Comparison of ENCODE assay signal across 2 cellular contexts in the genomic region with DNA sequence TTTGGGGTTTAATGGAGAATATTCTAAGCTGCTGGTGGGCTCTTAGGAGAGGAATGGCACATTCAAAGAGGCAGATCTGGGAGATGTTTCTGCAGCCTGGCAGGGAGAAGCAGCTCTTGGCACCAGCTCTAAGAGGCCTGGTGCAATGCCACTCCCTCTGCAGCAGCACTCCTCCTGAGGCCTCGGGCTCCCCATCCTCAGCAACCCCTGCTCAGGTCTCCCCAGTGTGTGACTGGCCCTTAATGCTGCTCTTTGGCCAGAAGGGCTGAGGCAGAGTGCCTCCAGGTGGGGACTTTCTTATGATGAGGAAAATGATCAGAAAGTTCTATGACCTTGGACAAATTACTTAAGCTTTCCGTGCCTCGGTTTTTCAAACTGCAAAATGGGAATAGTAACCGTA.
TF ChIP-seq lines count a peak whose summit lies in the region.

No MANE protein-coding gene starts in this region.

TF ChIP-seq in K562, 482 proteins besides CTCF, POLR2A, EP300 and RAD21:
- TF ChIP-seq RBM25 (IDR thresholded peaks at IDR 0.05; ENCODE audit: low read depth, low read length, severe bottlenecking) (peak; percentile 23), TGIF2 (CRISPR knock-in tag; IDR thresholded peaks at IDR 0.05) (no peak), ESRRA (IDR thresholded peaks at IDR 0.05; ENCODE audit: borderline replicate concordance, low read depth) (peak; percentile 31; the same call in 1 of the 2 replicates), KDM1A (IDR thresholded peaks at IDR 0.05) (0 out of 4 replicates have a peak, but pooled peaks of 1 of the 2 experiments have one; percentile 21), BCOR (IDR thresholded peaks at IDR 0.05) (0 out of 2 replicates have a peak, but pooled peaks have one; percentile 27), SMAD1 (IDR thresholded peaks at IDR 0.05; ENCODE audit: low read depth, low read length, partially characterized antibody) (no peak), HOXB6 (CRISPR knock-in tag; IDR thresholded peaks at IDR 0.05; ENCODE audit: borderline replicate concordance) (no peak), ZNF717 (CRISPR knock-in tag; IDR thresholded peaks at IDR 0.05) (no peak)

TF ChIP-seq in SK-N-SH, 30 proteins besides CTCF, POLR2A, EP300 and RAD21:
- TF ChIP-seq, protein P1, sequence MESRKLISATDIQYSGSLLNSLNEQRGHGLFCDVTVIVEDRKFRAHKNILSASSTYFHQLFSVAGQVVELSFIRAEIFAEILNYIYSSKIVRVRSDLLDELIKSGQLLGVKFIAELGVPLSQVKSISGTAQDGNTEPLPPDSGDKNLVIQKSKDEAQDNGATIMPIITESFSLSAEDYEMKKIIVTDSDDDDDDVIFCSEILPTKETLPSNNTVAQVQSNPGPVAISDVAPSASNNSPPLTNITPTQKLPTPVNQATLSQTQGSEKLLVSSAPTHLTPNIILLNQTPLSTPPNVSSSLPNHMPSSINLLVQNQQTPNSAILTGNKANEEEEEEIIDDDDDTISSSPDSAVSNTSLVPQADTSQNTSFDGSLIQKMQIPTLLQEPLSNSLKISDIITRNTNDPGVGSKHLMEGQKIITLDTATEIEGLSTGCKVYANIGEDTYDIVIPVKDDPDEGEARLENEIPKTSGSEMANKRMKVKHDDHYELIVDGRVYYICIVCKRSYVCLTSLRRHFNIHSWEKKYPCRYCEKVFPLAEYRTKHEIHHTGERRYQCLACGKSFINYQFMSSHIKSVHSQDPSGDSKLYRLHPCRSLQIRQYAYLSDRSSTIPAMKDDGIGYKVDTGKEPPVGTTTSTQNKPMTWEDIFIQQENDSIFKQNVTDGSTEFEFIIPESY (IDR thresholded peaks at IDR 0.05; ENCODE audit: borderline replicate concordance, low read depth) = no peak
- no peak for TF ChIP-seq SIN3A (IDR thresholded peaks at IDR 0.05; ENCODE audit: borderline replicate concordance, low read depth, low read length)
- TF ChIP-seq, protein P2, sequence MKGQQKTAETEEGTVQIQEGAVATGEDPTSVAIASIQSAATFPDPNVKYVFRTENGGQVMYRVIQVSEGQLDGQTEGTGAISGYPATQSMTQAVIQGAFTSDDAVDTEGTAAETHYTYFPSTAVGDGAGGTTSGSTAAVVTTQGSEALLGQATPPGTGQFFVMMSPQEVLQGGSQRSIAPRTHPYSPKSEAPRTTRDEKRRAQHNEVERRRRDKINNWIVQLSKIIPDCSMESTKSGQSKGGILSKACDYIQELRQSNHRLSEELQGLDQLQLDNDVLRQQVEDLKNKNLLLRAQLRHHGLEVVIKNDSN (IDR thresholded peaks at IDR 0.05; ENCODE audit: borderline replicate concordance, low read depth) = no peak
- TF ChIP-seq, protein P3, sequence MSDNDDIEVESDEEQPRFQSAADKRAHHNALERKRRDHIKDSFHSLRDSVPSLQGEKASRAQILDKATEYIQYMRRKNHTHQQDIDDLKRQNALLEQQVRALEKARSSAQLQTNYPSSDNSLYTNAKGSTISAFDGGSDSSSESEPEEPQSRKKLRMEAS (IDR thresholded peaks at IDR 0.05; ENCODE audit: low read depth) = no peak
- TF ChIP-seq POLR2AphosphoS5 (IDR thresholded peaks at IDR 0.05; ENCODE audit: low read depth, low read length) = no peak
